ENCODE assay signal across 16 cellular contexts in the genomic region with DNA sequence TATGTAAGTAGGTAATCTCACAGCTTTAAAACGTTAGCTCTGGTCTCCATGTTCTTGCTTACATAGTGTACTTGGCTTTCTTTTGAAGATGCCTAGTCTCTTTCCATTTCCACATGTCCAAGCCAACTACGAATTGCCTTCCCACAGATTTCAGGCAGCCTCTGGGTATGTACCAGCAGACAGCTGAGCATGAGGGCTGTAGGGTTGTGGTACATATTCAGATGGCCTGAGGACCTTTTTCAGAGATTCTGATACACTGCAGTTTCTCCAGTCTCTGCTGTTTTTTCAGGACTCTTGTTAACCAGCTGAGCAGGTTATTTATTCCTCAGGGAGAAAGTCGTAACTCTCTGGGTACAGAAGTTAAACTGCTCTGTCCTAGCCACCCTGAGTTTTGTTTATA. TPM values are rescaled to one million over a fixed set of nuclear protein-coding genes. Genes with fewer than 3 reads are reported as not detected.
DNase-seq lines count a peak whose midpoint lies in the region; ATAC-seq and TF ChIP-seq lines count a peak whose summit lies in the region.
"Had no signal": no experiment of that assay in that cellular context is flagged by ENCODE, and none has a peak within 500 bp of the region (broad histone marks: within the 10 kb centered on the region; RNA-seq: fewer than 3 reads in every experiment).

No MANE protein-coding gene starts in this region.

- no peaks in the 10 kb centered on the region for H3K27me3 ChIP-seq in stomach
- H3K27me3 ChIP-seq: Peyer's patch had no signal

- H3K36me3 ChIP-seq in stomach: peaks cover 0 to 9% (median 4%) of the 10 kb centered on the region in 4 donors
- H3K36me3 ChIP-seq: Peyer's patch had no signal

- TF ChIP-seq EP300 in stomach (IDR thresholded peaks at IDR 0.05): no peak

- no peak for ATAC-seq in GM19467 (IDR thresholded peaks at IDR 0.05; ENCODE audit: unreplicated experiment)
- ATAC-seq: GM23338 had no signal

- no peak for TF ChIP-seq POLR2A in stomach (IDR thresholded peaks at IDR 0.05)

- peak overlapping the region in 4 of 5 donors; percentile 20 to 74 (median 50) for H3K27ac ChIP-seq in stomach

- H3K27ac Mint-ChIP-seq in chondrocyte (ENCODE audit: unreplicated experiment) (peak overlapping the region; percentile 14), nephron progenitor cell (peak overlapping the region; percentile 44)

- H3K27me3 Mint-ChIP-seq in chondrocyte (ENCODE audit: low read depth): no peaks in the 10 kb centered on the region
- H3K27me3 Mint-ChIP-seq in nephron progenitor cell (ENCODE audit: low read depth, poor library complexity): no peaks in the 10 kb centered on the region

- H3K4me3 Mint-ChIP-seq in chondrocyte (ENCODE audit: unreplicated experiment): no peak overlapping the region
- no peak overlapping the region for H3K4me3 Mint-ChIP-seq in nephron progenitor cell
- H3K4me3 Mint-ChIP-seq: GM23338 had no signal

- intact Hi-C loops in stomach (cut with DNase I; ENCODE audit: low total_unique reads): no loop called here

- WGBS in stomach, 5 donors: 34 to 55% (median 53%) methylated on average over 3 of the region's 3 CpGs

- no peaks in the 10 kb centered on the region for H3K9me3 Mint-ChIP-seq in chondrocyte (ENCODE audit: low read depth)
- H3K9me3 Mint-ChIP-seq in nephron progenitor cell: no peaks in the 10 kb centered on the region
- H3K9me3 Mint-ChIP-seq: GM23338 had no signal

- DNase-seq in RPMI7951 (ENCODE audit: low read depth): peak; percentile 43
- DNase-seq in chondrocyte (ENCODE audit: low spot score): no peak
- DNase-seq in nephron progenitor cell: no peak
- DNase-seq in stomach: no peak
- no peak for DNase-seq in AG08395 (ENCODE audit: low spot score)
- DNase-seq in Kasumi-1 (lab: John Stamatoyannopoulos, UW): no peak
- DNase-seq: KBM-7, NCI-H1092 treated with DMSO at 0.1 percent for 48 hours, NCI-H1694, NCI-H446, Peyer's patch, SHP77 had no signal

- H3K4me1 ChIP-seq in stomach: peaks cover 9 to 61% (median 38%) of the 10 kb centered on the region in 4 donors

- no peak overlapping the region for H3K4me3 ChIP-seq in stomach
- H3K4me3 ChIP-seq: GM23338, Peyer's patch had no signal

- H3K4me1 Mint-ChIP-seq in chondrocyte (ENCODE audit: low read depth) (peaks cover 31% of the 10 kb centered on the region), nephron progenitor cell (peaks cover 26% of the 10 kb centered on the region)

- TF ChIP-seq CTCF in chondrocyte (IDR thresholded peaks at IDR 0.05) (no peak), nephron progenitor cell (IDR thresholded peaks at IDR 0.05) (no peak), stomach (IDR thresholded peaks at IDR 0.05) (no peak)

- H3K9me3 ChIP-seq in stomach: no peaks in the 10 kb centered on the region
- H3K9me3 ChIP-seq: Peyer's patch had no signal

- H3K36me3 Mint-ChIP-seq in chondrocyte (ENCODE audit: low read depth) (peaks cover 4% of the 10 kb centered on the region), nephron progenitor cell (ENCODE audit: low read depth) (peaks cover 31% of the 10 kb centered on the region)

RNA-seq across cellular contexts. Expression of gene KCNJ13, which starts 3.1 kb away (rescaled TPM):
- total RNA-seq in RPMI7951 (2014; rRNA removed; shearing (Covaris generic)): not detected in 2 replicates
- total RNA-seq in chondrocyte (not detected in 3 replicates), stomach (1 to 10 TPM in 2 of 5 donors, under 1 TPM in 1, not detected in 2; 0.18 to 2.9 (median 1.8) TPM)
- 1 to 10 TPM in 1 of 3 donors, under 1 TPM in 2; 0.30 to 1.2 (median 0.50) TPM for polyA plus RNA-seq in stomach
- total RNA-seq: GM23338, M059J had no signal
- polyA plus RNA-seq: BJ had no signal
